In genomic region chr2:236308855-236309668, GRCh38 we compare ENCODE assay signal across 27 cellular contexts. TPM values are rescaled to one million over a fixed set of nuclear protein-coding genes. Genes with fewer than 3 reads are reported as not detected.
"Had no signal": no experiment of that assay in that cellular context is flagged by ENCODE, and none has a peak within 500 bp of the region (broad histone marks: within the 10 kb centered on the region; RNA-seq: fewer than 3 reads in every experiment).

No MANE protein-coding gene starts in this region.

- H3K36me3 Mint-ChIP-seq: immature natural killer cell; naive B cell; natural killer cell; stimulated activated memory B cell treated with anti-CD40 and anti-IgM and Interleukin-4, amounts not matched to agents 10 μg/mL and 1 μg/mL and 100 μg/mL, for 72 hours had no signal

- H2AFZ ChIP-seq: parathyroid adenoma had no signal

- H3K4me3 Mint-ChIP-seq: immature natural killer cell; mesothelial cell of epicardium; naive B cell; natural killer cell; stimulated activated memory B cell treated with anti-CD40 and anti-IgM and Interleukin-4, amounts not matched to agents 10 μg/mL and 1 μg/mL and 100 μg/mL, for 72 hours had no signal

- ATAC-seq: natural killer cell; psoas muscle; stimulated activated memory B cell treated with anti-CD40 and anti-IgM and Interleukin-4, amounts not matched to agents 10 μg/mL and 1 μg/mL and 100 μg/mL, for 72 hours; stimulated activated naive CD8-positive, alpha-beta T cell treated with anti-CD3 and anti-CD28 coated beads, Interleukin-15, Interleukin-2, amounts not matched to agents 100 U/mL and 50 U/mL, for 24 hours had no signal

- H3K36me3 ChIP-seq: left ventricle myocardium inferior, stomach, thyroid gland, transverse colon, upper lobe of left lung, vagina had no signal

- H3K4me3 ChIP-seq: left ventricle myocardium inferior, lung, psoas muscle, smooth muscle cell, stomach, testis, thyroid gland, transverse colon, upper lobe of left lung, vagina had no signal

- H3K27ac Mint-ChIP-seq: immature natural killer cell; mesothelial cell of epicardium; naive B cell; natural killer cell; stimulated activated memory B cell treated with anti-CD40 and anti-IgM and Interleukin-4, amounts not matched to agents 10 μg/mL and 1 μg/mL and 100 μg/mL, for 72 hours had no signal

- H3K4me1 ChIP-seq: left ventricle myocardium inferior, parathyroid adenoma, psoas muscle, stomach, testis, thyroid gland, transverse colon, upper lobe of left lung, vagina had no signal

- H3K4me2 ChIP-seq: smooth muscle cell had no signal

- H3K27me3 ChIP-seq: testis, thyroid gland, transverse colon, upper lobe of left lung, vagina had no signal

- H3K79me2 ChIP-seq: parathyroid adenoma had no signal

- H3K9ac ChIP-seq: parathyroid adenoma had no signal

- DNase-seq: immature natural killer cell; kidney; left ventricle myocardium inferior; naive B cell; natural killer cell; psoas muscle; stimulated activated CD4-positive, alpha-beta T cell treated with anti-CD3 and anti-CD28 coated beads, Interleukin-1b, Interleukin-23, amount 100 ng/mL, for 48 hours; stimulated activated CD4-positive, alpha-beta T cell treated with anti-CD3 and anti-CD28 coated beads, Interleukin-2, amount 100 ng/mL, for 48 hours; stimulated activated CD4-positive, alpha-beta T cell treated with anti-CD3 and anti-CD28 coated beads, Interleukin-4, amount 100 ng/mL, for 4 hours; stimulated activated naive CD8-positive, alpha-beta T cell treated with anti-CD3 and anti-CD28 coated beads, Interleukin-15, Interleukin-2, amounts not matched to agents 100 U/mL and 50 U/mL, for 24 hours; stomach; testis; transverse colon had no signal

- H3K27ac ChIP-seq: left ventricle myocardium inferior, parathyroid adenoma, psoas muscle, stomach, testis, thyroid gland, transverse colon, upper lobe of left lung, vagina had no signal

- H3K9me3 ChIP-seq: testis, thyroid gland, transverse colon, vagina had no signal

- H3K4me1 Mint-ChIP-seq: immature natural killer cell; mesothelial cell of epicardium; naive B cell; natural killer cell; stimulated activated memory B cell treated with anti-CD40 and anti-IgM and Interleukin-4, amounts not matched to agents 10 μg/mL and 1 μg/mL and 100 μg/mL, for 72 hours had no signal

RNA-seq across cellular contexts. Expression of gene ASB18, which starts 44.9 kb away (rescaled TPM):
- total RNA-seq: kidney, lower leg skin, lung, mesothelial cell of epicardium, mononuclear cell, natural killer cell, osteoblast, posterior vena cava, smooth muscle cell, stomach, thyroid gland, transverse colon, upper lobe of left lung, urinary bladder, vagina had no signal
- polyA plus RNA-seq: immature natural killer cell, lung, neural cell, stomach, urinary bladder had no signal
